In the genomic region with DNA sequence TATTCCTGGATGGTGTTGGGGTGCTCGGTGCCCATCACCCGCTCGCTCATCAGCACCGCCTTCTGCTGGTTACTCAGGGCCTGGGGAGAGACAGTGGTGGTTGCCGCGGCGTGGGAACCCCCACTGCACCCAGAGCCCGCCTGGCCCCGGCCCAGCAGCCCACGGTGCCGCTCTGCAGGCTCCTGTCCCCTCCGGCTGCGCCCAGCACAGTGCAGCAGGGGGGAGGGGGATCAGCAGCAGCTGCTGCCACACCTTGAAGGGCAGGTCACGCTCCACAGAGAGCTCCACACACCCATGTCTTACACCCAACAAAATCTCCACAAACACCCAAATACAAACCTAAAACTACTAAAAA, we compare ENCODE assay signal across 13 cellular contexts. TPM values are rescaled to one million over a fixed set of nuclear protein-coding genes. Genes with fewer than 3 reads are reported as not detected.
"Had no signal": no experiment of that assay in that cellular context is flagged by ENCODE, and none has a peak within 500 bp of the region (broad histone marks: within the 10 kb centered on the region; RNA-seq: fewer than 3 reads in every experiment).

No MANE protein-coding gene starts in this region.

- H3K9me3 ChIP-seq: adrenal gland, gastroesophageal sphincter, neutrophil, right atrium auricular region, transverse colon had no signal

- DNase-seq: activated B cell treated with CpG ODN at 0.5 μM for 24 hours; activated naive CD4-positive, alpha-beta T cell; caudate nucleus; effector CD8-positive, alpha-beta T cell; hippocampal formation; small intestine; T-helper 17 cell; transverse colon had no signal

- ATAC-seq: gastroesophageal sphincter, T-helper 17 cell had no signal

- FAIRE-seq: small intestine had no signal

- H3K27me3 ChIP-seq: adrenal gland, gastroesophageal sphincter, neutrophil, right atrium auricular region, transverse colon had no signal

- H3K27ac ChIP-seq: adrenal gland, coronary artery, gastroesophageal sphincter, neutrophil, right atrium auricular region, transverse colon had no signal

- H3K4me3 ChIP-seq: adrenal gland, coronary artery, gastroesophageal sphincter, right atrium auricular region, transverse colon had no signal

RNA-seq across cellular contexts. Expression of a gene that starts 56.7 kb away (rescaled TPM):
- total RNA-seq: activated B cell treated with CpG ODN at 0.5 μM for 24 hours, right atrium auricular region had no signal
